18 cellular contexts compared by ENCODE assay signal in the genomic region with DNA sequence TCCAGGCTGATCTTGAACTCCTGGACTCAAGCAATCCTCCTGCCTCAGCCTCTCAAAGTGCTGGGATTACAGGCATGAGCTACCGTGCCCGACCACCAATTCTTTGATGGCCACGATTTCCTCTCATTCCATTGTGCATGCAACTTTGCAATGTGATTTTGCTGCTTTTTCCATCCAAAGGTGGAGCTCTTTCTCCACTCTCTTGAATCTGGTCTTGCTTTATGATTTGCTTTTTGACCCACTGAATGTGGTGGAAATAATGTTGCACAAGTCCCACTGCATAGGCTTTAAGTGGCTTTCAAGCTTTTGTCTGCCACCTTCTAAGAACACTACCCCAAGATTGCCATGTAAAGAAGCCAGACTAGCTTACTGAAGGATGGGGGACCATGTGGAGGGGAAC. TPM values are rescaled to one million over a fixed set of nuclear protein-coding genes. Genes with fewer than 3 reads are reported as not detected.
DNase-seq lines count a peak whose midpoint lies in the region; ATAC-seq, FAIRE-seq and TF ChIP-seq lines count a peak whose summit lies in the region.
"Had no signal": no experiment of that assay in that cellular context is flagged by ENCODE, and none has a peak within 500 bp of the region (broad histone marks: within the 10 kb centered on the region; RNA-seq: fewer than 3 reads in every experiment).

No MANE protein-coding gene starts in this region.

- DNase-seq in AG10803 (ENCODE audit: low read depth) (no peak), GM23338 (ENCODE audit: low spot score) (no peak), astrocyte of the cerebellum (ENCODE audit: low read depth) (no peak), hepatocyte (ENCODE audit: low spot score) (no peak), tibial nerve (ENCODE audit: low spot score in 2 of 2) (no peak), GM10248 (ENCODE audit: extremely low spot score) (no peak), SHP77 treated with DMSO at 0.1 percent for 48 hours (lab: John Stamatoyannopoulos, UW) (no peak), kidney (no peak)
- DNase-seq: activated gamma-delta T cell treated with Interleukin-2 at 50 U/mL for 16 hours; caudate nucleus; CD4-positive, CD25-positive, alpha-beta regulatory T cell; GOT3; heart right ventricle; left ventricle myocardium inferior; NCI-H1436; posterior cingulate gyrus had no signal

- ATAC-seq in GM23338 = no peak
- ATAC-seq: heart right ventricle had no signal

- no peak overlapping the region for H3K4me3 Mint-ChIP-seq in GM23338
- H3K4me3 Mint-ChIP-seq: CD4-positive, CD25-positive, alpha-beta regulatory T cell had no signal

- H3K79me2 ChIP-seq in GM23338 (replicated peaks; ENCODE audit: insufficient read depth) (no peaks in the 10 kb centered on the region), hepatocyte (no peaks in the 10 kb centered on the region)

- peaks cover 3% of the 10 kb centered on the region for H3K27me3 Mint-ChIP-seq in GM23338 (ENCODE audit: insufficient read depth, low read depth, poor library complexity)
- H3K27me3 Mint-ChIP-seq: CD4-positive, CD25-positive, alpha-beta regulatory T cell had no signal

- TF ChIP-seq CTCF in AG10803 (conservative IDR thresholded peaks at IDR 0.05; ENCODE audit: low read length) (peak; percentile 31), GM23338 (conservative IDR thresholded peaks at IDR 0.05; ENCODE audit: low read depth in 2 of 2) (peak in 1 of 2 experiments; percentile 41; a peak in 2 of 4 replicates), astrocyte of the cerebellum (IDR thresholded peaks at IDR 0.05; ENCODE audit: low read depth, low read length, missing control alignments) (peak; percentile 7), hepatocyte (IDR thresholded peaks at IDR 0.05; ENCODE audit: poor library complexity) (peak; percentile 23), tibial nerve (IDR thresholded peaks at IDR 0.05) (no peak), GM10248 (IDR thresholded peaks at IDR 0.05; ENCODE audit: control extremely low read depth, extremely low read depth, low read depth, missing control alignments) (no peak), kidney (IDR thresholded peaks at IDR 0.05; ENCODE audit: borderline replicate concordance, extremely low read depth, insufficient read depth) (no peak)

- H3K27ac ChIP-seq in GM23338 (ENCODE audit: low read depth) (0 out of 2 replicates have a peak overlapping the region, but pooled peaks have one; percentile 27), hepatocyte (no peak overlapping the region), tibial nerve (no peak overlapping the region), kidney (ENCODE audit: low read depth in 2 of 2, low read length in 2 of 2) (no peak overlapping the region)
- H3K27ac ChIP-seq: heart right ventricle, left ventricle myocardium inferior had no signal

- no peak overlapping the region for H3K9ac ChIP-seq in kidney (ENCODE audit: low read length in 2 of 2)

- no peak overlapping the region for H3K27ac Mint-ChIP-seq in GM23338

- H3K9me3 Mint-ChIP-seq in GM23338 = no peaks in the 10 kb centered on the region; the same call in 2 of the 3 replicates
- H3K9me3 Mint-ChIP-seq: CD4-positive, CD25-positive, alpha-beta regulatory T cell had no signal

- no peak overlapping the region for H3K4me2 ChIP-seq in GM23338
- no peak overlapping the region for H3K4me2 ChIP-seq in hepatocyte

- H3K4me3 ChIP-seq in AG10803 (ENCODE audit: low read length) (no peak overlapping the region), GM23338 (no peak overlapping the region), astrocyte of the cerebellum (ENCODE audit: low read depth, low read length) (no peak overlapping the region), hepatocyte (no peak overlapping the region), tibial nerve (no peak overlapping the region), kidney (ENCODE audit: low read length in 2 of 2) (no peak overlapping the region)
- H3K4me3 ChIP-seq: heart right ventricle, left ventricle myocardium inferior had no signal

- in situ Hi-C loops in astrocyte of the cerebellum (cut with HindIII; ENCODE audit: low sequenced_read_pairs) = no loop called here

- H2AFZ ChIP-seq in GM23338 (no peak overlapping the region), hepatocyte (no peak overlapping the region)

- H3K36me3 ChIP-seq in GM23338 (ENCODE audit: insufficient read depth) = no peaks in the 10 kb centered on the region
- H3K36me3 ChIP-seq in hepatocyte (replicated peaks; ENCODE audit: insufficient read depth, low read depth) = no peaks in the 10 kb centered on the region
- H3K36me3 ChIP-seq in tibial nerve = peaks cover 0 to 75% (median 0%) of the 10 kb centered on the region in 3 donors
- peaks cover 4 to 14% of the 10 kb centered on the region in 2 donors for H3K36me3 ChIP-seq in kidney (ENCODE audit: control insufficient read depth in 1 of 2, insufficient read depth in 2 of 2, low read length in 2 of 2)

- no peaks in the 10 kb centered on the region for H3K4me1 ChIP-seq in GM23338 (ENCODE audit: insufficient read depth)
- no peaks in the 10 kb centered on the region for H3K4me1 ChIP-seq in hepatocyte (ENCODE audit: insufficient read depth)
- no peaks in the 10 kb centered on the region for H3K4me1 ChIP-seq in tibial nerve
- H3K4me1 ChIP-seq in kidney (ENCODE audit: control insufficient read depth in 1 of 2, insufficient read depth in 1 of 2, low read depth in 1 of 2, low read length in 2 of 2) = no peaks in the 10 kb centered on the region

- peaks cover 14% of the 10 kb centered on the region; the same call in 2 of the 3 replicates for H3K36me3 Mint-ChIP-seq in GM23338 (ENCODE audit: low read depth)

- H3K27me3 ChIP-seq in GM23338 (ENCODE audit: insufficient read depth) (no peaks in the 10 kb centered on the region), hepatocyte (no peaks in the 10 kb centered on the region), tibial nerve (no peaks in the 10 kb centered on the region)
- H3K27me3 ChIP-seq: heart right ventricle had no signal

- intact Hi-C loops in kidney (cut with DNase I) = no loop called here

- H3K4me1 Mint-ChIP-seq in GM23338 = no peaks in the 10 kb centered on the region

- CTCF ChIA-PET in GM10248 (lab: Yijun Ruan, JAX) = interaction anchor here (0.8 to 2.5 kb wide), 10 partner anchors 9 to 256 kb away, joined by 3 to 7 read pairs (median 4); no protein-coding TSS in a partner anchor

- no peak for TF ChIP-seq EP300 in tibial nerve (IDR thresholded peaks at IDR 0.05)

- no peaks in the 10 kb centered on the region for H3F3A ChIP-seq in GM23338 (replicated peaks; ENCODE audit: low read depth)

- POLR2A ChIA-PET in GM10248 (lab: Yijun Ruan, JAX) = interaction anchor here (0.6 kb wide), 1 partner anchor 11 kb away, joined by 5 read pairs; no protein-coding TSS in a partner anchor

- no peak for TF ChIP-seq POLR2A in tibial nerve (IDR thresholded peaks at IDR 0.05)

- H3K9me2 ChIP-seq in GM23338 (ENCODE audit: insufficient read depth) = 0 out of 2 replicates have a peak, but pooled peaks cover 3% of the 10 kb centered on the region
- H3K9me2 ChIP-seq in hepatocyte (replicated peaks; ENCODE audit: insufficient read depth) = no peaks in the 10 kb centered on the region

- H4K20me1 ChIP-seq in GM23338 (replicated peaks; ENCODE audit: insufficient read depth) (no peaks in the 10 kb centered on the region), hepatocyte (ENCODE audit: insufficient read depth, poor library complexity, severe bottlenecking) (no peaks in the 10 kb centered on the region)

- 84% methylated on average over 3 of the region's 3 CpGs for WGBS in hepatocyte (ENCODE audit: low lambda C conversion rate, missing lambda C conversion rate)
- 68 to 77% methylated on average over 3 of the region's 3 CpGs for WGBS in tibial nerve, 2 donors

- no peaks in the 10 kb centered on the region for H3K9me3 ChIP-seq in hepatocyte (ENCODE audit: low read depth)
- H3K9me3 ChIP-seq in tibial nerve = no peaks in the 10 kb centered on the region
- H3K9me3 ChIP-seq in kidney (ENCODE audit: control insufficient read depth in 1 of 2, low read length in 2 of 2) = no peaks in the 10 kb centered on the region
- H3K9me3 ChIP-seq: heart right ventricle, left ventricle myocardium inferior had no signal

- FAIRE-seq in kidney (lab: Jason Lieb, UNC) = no peak
- FAIRE-seq: endometrium, G401.6 had no signal

RNA-seq across cellular contexts. Expression of a gene that starts 10.6 kb away (rescaled TPM):
- 48.2 and 85.9 TPM in 2 replicates for total RNA-seq in GM23338 (2014; rRNA removed; shearing (Covaris generic))
- polyA plus RNA-seq in GM23338 (2016; fragmentation: Nextera tagmentation; extraction: Ambion mirVana) = 1,011 and 1,086 TPM in 2 replicates
- 97.3 and 134 TPM in 2 replicates for total RNA-seq in hepatocyte
- polyA plus RNA-seq in hepatocyte = 525 and 528 TPM in 2 replicates
- 10 to 100 TPM; 50.3 to 83.7 (median 71.7) TPM for total RNA-seq in tibial nerve
- 120 TPM for total RNA-seq in kidney
- polyA plus RNA-seq in kidney (ENCODE audit: insufficient read depth, low read depth, low replicate concordance) = 372 TPM

RNA-seq across cellular contexts. Expression of a gene that starts 25.0 kb away (rescaled TPM):
- total RNA-seq in GM23338 (2014; rRNA removed; shearing (Covaris generic)) = 15.2 and 18.6 TPM in 2 replicates
- polyA plus RNA-seq in GM23338 (2016; fragmentation: Nextera tagmentation; extraction: Ambion mirVana) (20.9 and 21.3 TPM in 2 replicates), hepatocyte (19.2 and 26.5 TPM in 2 replicates), kidney (ENCODE audit: insufficient read depth, low read depth, low replicate concordance) (16.8 TPM)
- total RNA-seq in hepatocyte (19.6 and 31.0 TPM in 2 replicates), tibial nerve (10 to 100 TPM in 3 of 4 donors, 1 to 10 TPM in 1; 9.0 to 18.4 (median 16.5) TPM), kidney (17.6 TPM)

RNA-seq across cellular contexts. Expression of a gene that starts 42.7 kb away (rescaled TPM):
- total RNA-seq in GM23338 (2014; rRNA removed; shearing (Covaris generic)) = 38.1 and 41.7 TPM in 2 replicates
- 23.2 and 23.5 TPM in 2 replicates for polyA plus RNA-seq in GM23338 (2016; fragmentation: Nextera tagmentation; extraction: Ambion mirVana)
- 36.9 and 40.5 TPM in 2 replicates for total RNA-seq in hepatocyte
- 11.7 and 16.4 TPM in 2 replicates for polyA plus RNA-seq in hepatocyte
- total RNA-seq in tibial nerve = 10 to 100 TPM; 32.9 to 45.0 (median 42.5) TPM
- 33.6 TPM for total RNA-seq in kidney
- polyA plus RNA-seq in kidney (ENCODE audit: insufficient read depth, low read depth, low replicate concordance) = 7.1 TPM

Comparison
In these comparisons a context has a peak if more than half of its experiments do, and no peak if none do; other contexts are left out.
1. CTCF ChIP-seq: peak in AG10803 (single experiment), astrocyte of the cerebellum (single experiment) and hepatocyte (single experiment); none in tibial nerve (0 of 5), GM10248 (single experiment) and kidney (single experiment).